ENCODE assay signal across 1 cellular context in the genomic region with DNA sequence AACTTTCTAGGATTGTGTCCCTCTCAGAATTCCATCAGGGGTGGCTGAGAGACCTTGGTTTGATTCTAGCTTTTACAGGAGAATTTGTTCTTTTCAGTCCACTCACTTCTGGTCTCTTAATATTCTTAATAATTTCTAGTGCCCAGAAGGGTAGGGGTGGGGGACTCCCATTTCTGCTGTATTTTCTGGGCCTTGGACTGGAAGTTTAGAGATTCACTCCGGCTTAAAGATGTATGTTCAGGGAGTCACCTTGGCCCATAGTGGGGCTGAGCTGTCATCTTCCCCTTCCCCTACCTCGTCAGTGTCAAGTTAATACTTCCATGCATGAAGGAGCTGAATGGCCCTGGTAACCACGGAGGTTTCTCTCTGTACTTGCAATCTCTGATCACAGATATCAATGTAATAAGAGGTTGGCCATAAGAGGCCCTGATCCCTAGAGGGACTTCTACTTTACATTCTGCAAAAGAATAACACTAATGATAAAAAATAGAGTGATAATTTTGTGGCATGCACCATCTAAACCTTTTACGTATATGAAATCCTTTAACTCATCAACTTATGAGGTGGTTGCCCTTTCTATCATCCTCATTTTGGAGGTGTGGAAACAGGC.
TF ChIP-seq lines count a peak whose summit lies in the region.

No MANE protein-coding gene starts in this region.

TF ChIP-seq in SK-N-SH treated with all-trans-retinoic acid at 6 μM for 48 hours, 23 proteins besides CTCF, POLR2A, EP300 and RAD21 (continued from another document):
- TF ChIP-seq, protein P1, sequence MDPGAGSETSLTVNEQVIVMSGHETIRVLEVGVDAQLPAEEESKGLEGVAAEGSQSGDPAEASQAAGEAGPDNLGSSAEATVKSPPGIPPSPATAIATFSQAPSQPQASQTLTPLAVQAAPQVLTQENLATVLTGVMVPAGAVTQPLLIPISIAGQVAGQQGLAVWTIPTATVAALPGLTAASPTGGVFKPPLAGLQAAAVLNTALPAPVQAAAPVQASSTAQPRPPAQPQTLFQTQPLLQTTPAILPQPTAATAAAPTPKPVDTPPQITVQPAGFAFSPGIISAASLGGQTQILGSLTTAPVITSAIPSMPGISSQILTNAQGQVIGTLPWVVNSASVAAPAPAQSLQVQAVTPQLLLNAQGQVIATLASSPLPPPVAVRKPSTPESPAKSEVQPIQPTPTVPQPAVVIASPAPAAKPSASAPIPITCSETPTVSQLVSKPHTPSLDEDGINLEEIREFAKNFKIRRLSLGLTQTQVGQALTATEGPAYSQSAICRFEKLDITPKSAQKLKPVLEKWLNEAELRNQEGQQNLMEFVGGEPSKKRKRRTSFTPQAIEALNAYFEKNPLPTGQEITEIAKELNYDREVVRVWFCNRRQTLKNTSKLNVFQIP (CRISPR knock-in tag; IDR thresholded peaks at IDR 0.05; ENCODE audit: borderline replicate concordance, low read depth), result no peak
- TF ChIP-seq ESRRG (CRISPR knock-in tag; IDR thresholded peaks at IDR 0.05) (no peak), ARNTL (CRISPR knock-in tag; IDR thresholded peaks at IDR 0.05; ENCODE audit: borderline replicate concordance, low read depth) (no peak), OSR1 (CRISPR knock-in tag; IDR thresholded peaks at IDR 0.05) (no peak), BACH2 (CRISPR knock-in tag; IDR thresholded peaks at IDR 0.05; ENCODE audit: borderline replicate concordance) (no peak)
- TF ChIP-seq, protein P2, sequence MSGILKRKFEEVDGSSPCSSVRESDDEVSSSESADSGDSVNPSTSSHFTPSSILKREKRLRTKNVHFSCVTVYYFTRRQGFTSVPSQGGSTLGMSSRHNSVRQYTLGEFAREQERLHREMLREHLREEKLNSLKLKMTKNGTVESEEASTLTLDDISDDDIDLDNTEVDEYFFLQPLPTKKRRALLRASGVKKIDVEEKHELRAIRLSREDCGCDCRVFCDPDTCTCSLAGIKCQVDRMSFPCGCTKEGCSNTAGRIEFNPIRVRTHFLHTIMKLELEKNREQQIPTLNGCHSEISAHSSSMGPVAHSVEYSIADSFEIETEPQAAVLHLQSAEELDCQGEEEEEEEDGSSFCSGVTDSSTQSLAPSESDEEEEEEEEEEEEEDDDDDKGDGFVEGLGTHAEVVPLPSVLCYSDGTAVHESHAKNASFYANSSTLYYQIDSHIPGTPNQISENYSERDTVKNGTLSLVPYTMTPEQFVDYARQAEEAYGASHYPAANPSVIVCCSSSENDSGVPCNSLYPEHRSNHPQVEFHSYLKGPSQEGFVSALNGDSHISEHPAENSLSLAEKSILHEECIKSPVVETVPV (CRISPR knock-in tag; IDR thresholded peaks at IDR 0.05), result no peak
- TF ChIP-seq, protein P3, sequence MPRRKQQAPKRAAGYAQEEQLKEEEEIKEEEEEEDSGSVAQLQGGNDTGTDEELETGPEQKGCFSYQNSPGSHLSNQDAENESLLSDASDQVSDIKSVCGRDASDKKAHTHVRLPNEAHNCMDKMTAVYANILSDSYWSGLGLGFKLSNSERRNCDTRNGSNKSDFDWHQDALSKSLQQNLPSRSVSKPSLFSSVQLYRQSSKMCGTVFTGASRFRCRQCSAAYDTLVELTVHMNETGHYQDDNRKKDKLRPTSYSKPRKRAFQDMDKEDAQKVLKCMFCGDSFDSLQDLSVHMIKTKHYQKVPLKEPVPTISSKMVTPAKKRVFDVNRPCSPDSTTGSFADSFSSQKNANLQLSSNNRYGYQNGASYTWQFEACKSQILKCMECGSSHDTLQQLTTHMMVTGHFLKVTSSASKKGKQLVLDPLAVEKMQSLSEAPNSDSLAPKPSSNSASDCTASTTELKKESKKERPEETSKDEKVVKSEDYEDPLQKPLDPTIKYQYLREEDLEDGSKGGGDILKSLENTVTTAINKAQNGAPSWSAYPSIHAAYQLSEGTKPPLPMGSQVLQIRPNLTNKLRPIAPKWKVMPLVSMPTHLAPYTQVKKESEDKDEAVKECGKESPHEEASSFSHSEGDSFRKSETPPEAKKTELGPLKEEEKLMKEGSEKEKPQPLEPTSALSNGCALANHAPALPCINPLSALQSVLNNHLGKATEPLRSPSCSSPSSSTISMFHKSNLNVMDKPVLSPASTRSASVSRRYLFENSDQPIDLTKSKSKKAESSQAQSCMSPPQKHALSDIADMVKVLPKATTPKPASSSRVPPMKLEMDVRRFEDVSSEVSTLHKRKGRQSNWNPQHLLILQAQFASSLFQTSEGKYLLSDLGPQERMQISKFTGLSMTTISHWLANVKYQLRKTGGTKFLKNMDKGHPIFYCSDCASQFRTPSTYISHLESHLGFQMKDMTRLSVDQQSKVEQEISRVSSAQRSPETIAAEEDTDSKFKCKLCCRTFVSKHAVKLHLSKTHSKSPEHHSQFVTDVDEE (CRISPR knock-in tag; IDR thresholded peaks at IDR 0.05), result no peak
